In genomic region chr17:62965649-62966425, GRCh38 we compare ENCODE assay signal across 8 cellular contexts. TPM values are rescaled to one million over a fixed set of nuclear protein-coding genes. Genes with fewer than 3 reads are reported as not detected.
DNase-seq lines count a peak whose midpoint lies in the region; ATAC-seq, FAIRE-seq and TF ChIP-seq lines count a peak whose summit lies in the region.

TANC2 (plus strand) TSS chr17:62966235; CDS start chr17:63009560, 43,325 bp downstream.

- DNase-seq in NCI-H524 (lab: John Stamatoyannopoulos, UW) (peak; percentile 72 to 86), NCI-H524 treated with DMSO at 0.1 percent for 48 hours (lab: John Stamatoyannopoulos, UW) (no peak), NOMO-1 (lab: John Stamatoyannopoulos, UW; ENCODE audit: unreplicated experiment in 2 of 2) (peak; percentile 70 to 77), H1 (ENCODE audit: low read depth in 1 of 2, low spot score in 2 of 2) (peak; percentile 54 to 80), medulla oblongata (ENCODE audit: extremely low spot score) (peak; percentile 89)
- DNase-seq in activated CD8-positive, alpha-beta memory T cell treated with anti-CD3 and anti-CD28 coated beads, Interleukin-2, amount 50 U/mL, for 1 hour (ENCODE audit: extremely low read depth) = peak; percentile 47
- peak; percentile 49 to 60 (median 59) for DNase-seq in stimulated activated CD4-positive, alpha-beta T cell treated with anti-CD3 and anti-CD28 coated beads, TNF-alpha, amount 100 ng/mL, for 1 hour (ENCODE audit: low read depth in 3 of 3, low spot score in 1 of 3)

- H3K4me3 ChIP-seq in H1 (ENCODE audit: extremely low read depth in 1 of 4, insufficient read depth in 2 of 4, low read depth in 3 of 4, low read length in 4 of 4) = peak within 1 kb of the TSS; percentile 55 to 95 (median 68)

- H3K23me2 ChIP-seq in H1 (ENCODE audit: low read depth, low read length) = peaks cover 8% of the 10 kb centered on the region

- no peak within 1 kb of the TSS for H2BK15ac ChIP-seq in H1 (ENCODE audit: low read length)

- WGBS in H1 (ENCODE audit: extremely low coverage in 1 of 2, insufficient coverage in 1 of 2, insufficient read length in 1 of 2, insufficient replicate concordance in 2 of 2, low coverage in 1 of 2, low lambda C conversion rate in 2 of 2, missing lambda C conversion rate in 1 of 2), 2 experiments = 9% methylated on average over 18 of the region's 82 CpGs; no CpG with 5 or more reads in 1 of the 2 experiments

- H4K8ac ChIP-seq in H1 (ENCODE audit: extremely low read depth, insufficient read depth, low read length) = no peak within 1 kb of the TSS

- FAIRE-seq in H1 (lab: Jason Lieb, UNC) = no peak

- H3K4ac ChIP-seq in H1 (replicated peaks; ENCODE audit: insufficient read length, low read depth, low read length) = no peak within 1 kb of the TSS

- H3K27me3 ChIP-seq in H1 (replicated peaks in 1 of 4; ENCODE audit: control insufficient read depth in 3 of 4, extremely low read depth in 1 of 4, insufficient read depth in 3 of 4, low read length in 3 of 4) = peaks cover 0 to 16% (median 7%) of the 10 kb centered on the region in 4 experiments; a peak in 5 of 7 replicates

- H3K9ac ChIP-seq in H1 (replicated peaks in 1 of 4; ENCODE audit: extremely low read depth in 1 of 4, low read depth in 3 of 4, low read length in 3 of 4) = peak within 1 kb of the TSS in 3 of 4 experiments; percentile 42 to 91 (median 61); a peak in 5 of 7 replicates

- TF ChIP-seq CTCF in H1 (IDR thresholded peaks at IDR 0.05; ENCODE audit: control extremely low read depth in 1 of 3, insufficient read depth in 1 of 3, low read depth in 1 of 3, low read length in 3 of 3) = no peak

- peaks cover 0 to 26% of the 10 kb centered on the region in 2 experiments; a peak in 2 of 4 replicates for H3K79me2 ChIP-seq in H1 (ENCODE audit: control insufficient read depth in 1 of 2, insufficient read depth in 2 of 2, low read length in 2 of 2)

- POLR2A ChIA-PET in H1 (lab: Charles Lee; ENCODE audit: partially characterized antibody) = interaction anchor here (0.6 to 1.8 kb wide), 7 partner anchors 10 to 260 kb away, joined by 3 to 7 read pairs (median 3); no protein-coding TSS in a partner anchor

- no peak within 1 kb of the TSS; the same call in 1 of the 2 replicates for H2BK5ac ChIP-seq in H1 (ENCODE audit: low read depth, low read length)

- H3K27ac ChIP-seq in H1 (ENCODE audit: low read depth, low read length) = no peak within 1 kb of the TSS

- no peak within 1 kb of the TSS for H3K23ac ChIP-seq in H1 (ENCODE audit: insufficient read length)

- no peak within 1 kb of the TSS for H3K56ac ChIP-seq in H1 (replicated peaks; ENCODE audit: insufficient read length, low read depth, low read length)

- no peak for TF ChIP-seq RAD21 in H1 (IDR thresholded peaks at IDR 0.05 in 1 of 2, conservative IDR thresholded peaks at IDR 0.05 in 1 of 2; ENCODE audit: low read depth in 2 of 2, low read length in 2 of 2)

- H3K79me1 ChIP-seq in H1 (ENCODE audit: low read depth, low read length) = no peaks in the 10 kb centered on the region

- H2AK5ac ChIP-seq in H1 (ENCODE audit: low read depth, low read length) = no peak within 1 kb of the TSS

- no peak within 1 kb of the TSS for H2BK12ac ChIP-seq in H1 (ENCODE audit: low read depth, low read length)

- peak; percentile 49 for ATAC-seq in HG03520 (IDR thresholded peaks at IDR 0.05; ENCODE audit: unreplicated experiment)

- TF ChIP-seq POLR2A in H1 (IDR thresholded peaks at IDR 0.05; ENCODE audit: control extremely low read depth in 1 of 2, low read depth in 2 of 2, low read length in 2 of 2) = peak in 1 of 2 experiments; percentile 33; a peak in 1 of 3 replicates

- 0 out of 2 replicates have a peak within 1 kb of the TSS, but pooled peaks have one; percentile 39 for H3K18ac ChIP-seq in H1 (ENCODE audit: extremely low read depth, low read length)

- H2BK20ac ChIP-seq in H1 (ENCODE audit: low read length) = no peak within 1 kb of the TSS

- peaks cover 0 to 1% of the 10 kb centered on the region in 2 experiments for H4K20me1 ChIP-seq in H1 (replicated peaks in 1 of 2; ENCODE audit: control insufficient read depth in 1 of 2, insufficient read depth in 2 of 2, low read length in 2 of 2)

- CTCF ChIA-PET in H1 (lab: Charles Lee; ENCODE audit: partially characterized antibody) = interaction anchor here (0.6 to 2.3 kb wide), 6 partner anchors 14 to 274 kb away, joined by 3 to 7 read pairs (median 4); no protein-coding TSS in a partner anchor

- no peaks in the 10 kb centered on the region for H3K9me3 ChIP-seq in H1 (ENCODE audit: insufficient read depth in 2 of 2, low read depth in 1 of 2, low read length in 1 of 2)

- no peak within 1 kb of the TSS for H3K14ac ChIP-seq in H1 (ENCODE audit: insufficient read length)

- H2AFZ ChIP-seq in H1 (ENCODE audit: low read length) = peak within 1 kb of the TSS; percentile 95; the same call in 1 of the 2 replicates

- no peak within 1 kb of the TSS for H2BK120ac ChIP-seq in H1 (replicated peaks; ENCODE audit: low read depth, low read length)

- no peak for TF ChIP-seq EP300 in H1 (IDR thresholded peaks at IDR 0.05; ENCODE audit: borderline replicate concordance in 1 of 2, low read depth in 2 of 2, low read length in 2 of 2)

- peak within 1 kb of the TSS; percentile 87 to 100 for H3K4me2 ChIP-seq in H1 (ENCODE audit: insufficient read depth in 1 of 2, low read depth in 2 of 2, low read length in 2 of 2)

- H4K91ac ChIP-seq in H1 (replicated peaks; ENCODE audit: insufficient read length, low read length) = peak within 1 kb of the TSS; percentile 6

- no peaks in the 10 kb centered on the region for H3K36me3 ChIP-seq in H1 (ENCODE audit: control insufficient read depth in 2 of 4, insufficient read depth in 4 of 4, low read length in 3 of 4)

- H4K5ac ChIP-seq in H1 (ENCODE audit: insufficient read length, low read depth, low read length) = no peak within 1 kb of the TSS

- peaks cover 4 to 16% (median 9%) of the 10 kb centered on the region in 4 experiments; a peak in 6 of 7 replicates for H3K4me1 ChIP-seq in H1 (replicated peaks in 1 of 4; ENCODE audit: control insufficient read depth in 3 of 4, insufficient read depth in 4 of 4, low read length in 3 of 4)

TF ChIP-seq in H1, 55 proteins besides CTCF, POLR2A, EP300 and RAD21 (continues in another document):
- TF ChIP-seq JUND (IDR thresholded peaks at IDR 0.05; ENCODE audit: low read length) (peak; percentile 50; the same call in 1 of the 2 replicates), TEAD4 (IDR thresholded peaks at IDR 0.05; ENCODE audit: low read depth, low read length) (no peak), ASH2L (IDR thresholded peaks at IDR 0.05; ENCODE audit: low read length) (peak; percentile 59), ATF3 (IDR thresholded peaks at IDR 0.05; ENCODE audit: insufficient read depth, low read depth, low read length) (0 out of 2 replicates have a peak, but pooled peaks have one; percentile 46), RBBP5 (IDR thresholded peaks at IDR 0.05; ENCODE audit: borderline replicate concordance, low read depth, low read length) (no peak), GABPA (IDR thresholded peaks at IDR 0.05; ENCODE audit: borderline replicate concordance, insufficient read depth, low read length) (0 out of 2 replicates have a peak, but pooled peaks have one; percentile 18), SAP30 (IDR thresholded peaks at IDR 0.05; ENCODE audit: insufficient read depth, insufficient replicate concordance, low read length) (peak; percentile 93), YY1 (IDR thresholded peaks at IDR 0.05; ENCODE audit: low read depth, low read length) (no peak), JUN (IDR thresholded peaks at IDR 0.05; ENCODE audit: low read depth, low read length) (no peak), BACH1 (IDR thresholded peaks at IDR 0.05; ENCODE audit: low read length) (peak; percentile 61), CTBP2 (IDR thresholded peaks at IDR 0.05; ENCODE audit: borderline replicate concordance, insufficient read depth, insufficient read length, low read length) (no peak), MAX (IDR thresholded peaks at IDR 0.05) (peak; percentile 84)
- TF ChIP-seq, protein P1, sequence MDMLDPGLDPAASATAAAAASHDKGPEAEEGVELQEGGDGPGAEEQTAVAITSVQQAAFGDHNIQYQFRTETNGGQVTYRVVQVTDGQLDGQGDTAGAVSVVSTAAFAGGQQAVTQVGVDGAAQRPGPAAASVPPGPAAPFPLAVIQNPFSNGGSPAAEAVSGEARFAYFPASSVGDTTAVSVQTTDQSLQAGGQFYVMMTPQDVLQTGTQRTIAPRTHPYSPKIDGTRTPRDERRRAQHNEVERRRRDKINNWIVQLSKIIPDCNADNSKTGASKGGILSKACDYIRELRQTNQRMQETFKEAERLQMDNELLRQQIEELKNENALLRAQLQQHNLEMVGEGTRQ (IDR thresholded peaks at IDR 0.05; ENCODE audit: low read length) = peak; percentile 84
- TF ChIP-seq, protein P2, sequence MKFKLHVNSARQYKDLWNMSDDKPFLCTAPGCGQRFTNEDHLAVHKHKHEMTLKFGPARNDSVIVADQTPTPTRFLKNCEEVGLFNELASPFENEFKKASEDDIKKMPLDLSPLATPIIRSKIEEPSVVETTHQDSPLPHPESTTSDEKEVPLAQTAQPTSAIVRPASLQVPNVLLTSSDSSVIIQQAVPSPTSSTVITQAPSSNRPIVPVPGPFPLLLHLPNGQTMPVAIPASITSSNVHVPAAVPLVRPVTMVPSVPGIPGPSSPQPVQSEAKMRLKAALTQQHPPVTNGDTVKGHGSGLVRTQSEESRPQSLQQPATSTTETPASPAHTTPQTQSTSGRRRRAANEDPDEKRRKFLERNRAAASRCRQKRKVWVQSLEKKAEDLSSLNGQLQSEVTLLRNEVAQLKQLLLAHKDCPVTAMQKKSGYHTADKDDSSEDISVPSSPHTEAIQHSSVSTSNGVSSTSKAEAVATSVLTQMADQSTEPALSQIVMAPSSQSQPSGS (IDR thresholded peaks at IDR 0.05; ENCODE audit: low read length) = peak; percentile 82; the same call in 1 of the 2 replicates

RNA-seq across cellular contexts. Expression of gene TANC2, which starts in this region (rescaled TPM):
- total RNA-seq in H1 (2021; fragmentation: NEBNext Ultra II Directional; extraction: Animal tissue kit (Norgen Biotek cat#: 25700)) = 21.8 and 21.9 TPM in 2 replicates
- polyA plus RNA-seq in H1 (2011; rRNA removed) = 5.7 and 9.0 TPM in 2 replicates
- polyA plus RNA-seq in H1 (2011; cell fraction: cytosol; rRNA removed) = 4.7 TPM
- polyA plus RNA-seq in H1 (2011; cell fraction: nucleus; rRNA removed) = 32.3 TPM
- 4.8 to 8.5 TPM (median 5.7 TPM) in 4 replicates for polyA plus RNA-seq in H1 (2012, experiment 1 of 2)
- 0.29 TPM for polyA plus RNA-seq in H1 (2012, experiment 2 of 2)
- polyA plus RNA-seq in H1 (2013, experiment 1 of 2) = 3.2 TPM
- polyA plus RNA-seq in H1 (2013, experiment 2 of 2) = 2.5 TPM
- 111 and 121 TPM in 2 replicates for polyA minus RNA-seq in H1 (2011; rRNA and poly(A)+ RNA removed)
- polyA minus RNA-seq in H1 (2011; cell fraction: cytosol; rRNA and poly(A)+ RNA removed) = 30.6 TPM
- 184 TPM for polyA minus RNA-seq in H1 (2011; cell fraction: nucleus; rRNA and poly(A)+ RNA removed)
